Comparison of ENCODE assay signal across 33 cellular contexts in the genomic region with DNA sequence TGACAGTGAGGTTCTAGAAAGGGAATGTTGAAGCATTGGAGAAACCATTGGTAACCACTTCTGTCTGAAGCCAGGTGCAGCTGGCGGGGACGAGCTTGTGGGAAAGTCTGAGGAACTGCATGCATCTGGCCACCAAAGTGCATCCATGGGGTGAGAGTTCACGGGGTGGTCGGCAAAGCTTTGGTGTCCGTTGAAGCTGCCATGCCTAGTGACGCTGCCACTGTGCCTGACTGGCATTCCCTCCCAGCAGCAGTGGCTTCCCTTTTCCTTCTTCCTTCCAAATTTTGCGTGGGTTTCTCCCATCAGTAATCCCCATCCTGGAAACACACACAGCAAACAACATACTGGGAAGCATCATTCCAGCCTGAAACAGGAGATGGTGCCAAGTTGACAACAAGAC.
"Had no signal": no experiment of that assay in that cellular context is flagged by ENCODE, and none has a peak within 500 bp of the region (broad histone marks: within the 10 kb centered on the region; RNA-seq: fewer than 3 reads in every experiment).

No MANE protein-coding gene starts in this region.

- H3K4me3 Mint-ChIP-seq: activated B cell treated with CpG ODN at 0.5 μM for 24 hours; activated CD4-positive, alpha-beta memory T cell treated with anti-CD3 and anti-CD28 coated beads for 36 hours; activated CD4-positive, alpha-beta T cell treated with anti-CD3 and anti-CD28 coated beads, Interleukin-2, amount 10 ng/mL, durations not matched to agents 24 days and 14 days; activated CD8-positive, alpha-beta T cell treated with anti-CD3 and anti-CD28 coated beads for 36 hours; activated naive CD4-positive, alpha-beta T cell treated with anti-CD3 and anti-CD28 coated beads for 36 hours; activated naive CD8-positive, alpha-beta T cell treated with anti-CD3 and anti-CD28 coated beads for 36 hours; activated T-cell treated with anti-CD3 and anti-CD28 coated beads, Interleukin-2, amount 50 U/mL, for 4 hours; activated T-cell treated with anti-CD3 and anti-CD28 coated beads, Interleukin-2, amount 50 U/mL, for 72 hours; activated T-helper 1 cell treated with anti-CD3 and anti-CD28 coated beads, Interleukin-12 subunit alpha, Interleukin-12 subunit beta, Interleukin-2, Interleukin-4 antibody, amounts not matched to agents 30 ng/mL and 10 ng/mL and 1 ng/mL, durations not matched to agents 14 hours and 24 hours and 36 hours; activated T-helper 17 cell treated with anti-CD3 and anti-CD28 coated beads, Interleukin-2, amount 50 U/mL, for 72 hours; central memory CD8-positive, alpha-beta T cell; T-helper 1 cell treated with Interleukin-12 subunit alpha and Interleukin-12 subunit beta and Interleukin-4 antibody, amounts not matched to agents 30 μg/mL and 1 μg/mL, for 36 hours; T-helper 2 cell treated with Interferon-gamma antibody and Interleukin-4, amounts not matched to agents 5 μg/mL and 100 μg/mL, for 36 hours had no signal

- H3K36me3 Mint-ChIP-seq: activated CD4-positive, alpha-beta memory T cell treated with anti-CD3 and anti-CD28 coated beads for 36 hours; activated naive CD4-positive, alpha-beta T cell treated with anti-CD3 and anti-CD28 coated beads, Interleukin-2, amount 50 U/mL, for 72 hours; activated naive CD8-positive, alpha-beta T cell treated with anti-CD3 and anti-CD28 coated beads for 36 hours had no signal

- H3K27ac Mint-ChIP-seq: activated B cell treated with CpG ODN at 0.5 μM for 24 hours; activated CD4-positive, alpha-beta memory T cell treated with anti-CD3 and anti-CD28 coated beads for 36 hours; activated CD4-positive, alpha-beta T cell treated with anti-CD3 and anti-CD28 coated beads, Interleukin-2, amount 10 ng/mL, durations not matched to agents 24 days and 14 days; activated CD8-positive, alpha-beta T cell treated with anti-CD3 and anti-CD28 coated beads for 36 hours; activated naive CD4-positive, alpha-beta T cell treated with anti-CD3 and anti-CD28 coated beads for 36 hours; activated naive CD4-positive, alpha-beta T cell treated with anti-CD3 and anti-CD28 coated beads, Interleukin-2, amount 50 U/mL, for 72 hours; activated naive CD8-positive, alpha-beta T cell treated with anti-CD3 and anti-CD28 coated beads for 36 hours; activated T-cell treated with anti-CD3 and anti-CD28 coated beads, Interleukin-2, amount 50 U/mL, for 72 hours; activated T-helper 1 cell treated with anti-CD3 and anti-CD28 coated beads, Interleukin-12 subunit alpha, Interleukin-12 subunit beta, Interleukin-2, Interleukin-4 antibody, amounts not matched to agents 30 ng/mL and 10 ng/mL and 1 ng/mL, durations not matched to agents 14 hours and 24 hours and 36 hours; activated T-helper 17 cell treated with anti-CD3 and anti-CD28 coated beads, Interleukin-2, amount 50 U/mL, for 72 hours; T-helper 1 cell treated with Interleukin-12 subunit alpha and Interleukin-12 subunit beta and Interleukin-4 antibody, amounts not matched to agents 30 μg/mL and 1 μg/mL, for 36 hours; T-helper 2 cell treated with Interferon-gamma antibody and Interleukin-4, amounts not matched to agents 5 μg/mL and 100 μg/mL, for 36 hours had no signal

- H3K9me3 Mint-ChIP-seq: activated B cell treated with CpG ODN at 0.5 μM for 24 hours; activated CD4-positive, alpha-beta memory T cell treated with anti-CD3 and anti-CD28 coated beads for 36 hours; activated CD4-positive, alpha-beta T cell treated with anti-CD3 and anti-CD28 coated beads, Interleukin-2, amount 10 ng/mL, durations not matched to agents 24 days and 14 days; activated CD8-positive, alpha-beta T cell treated with anti-CD3 and anti-CD28 coated beads for 36 hours; activated naive CD4-positive, alpha-beta T cell treated with anti-CD3 and anti-CD28 coated beads for 36 hours; activated naive CD4-positive, alpha-beta T cell treated with anti-CD3 and anti-CD28 coated beads, Interleukin-2, amount 50 U/mL, for 72 hours; activated naive CD8-positive, alpha-beta T cell treated with anti-CD3 and anti-CD28 coated beads for 36 hours; activated T-cell treated with anti-CD3 and anti-CD28 coated beads, Interleukin-2, amount 50 U/mL, for 4 hours; activated T-cell treated with anti-CD3 and anti-CD28 coated beads, Interleukin-2, amount 50 U/mL, for 72 hours; activated T-helper 1 cell treated with anti-CD3 and anti-CD28 coated beads, Interleukin-12 subunit alpha, Interleukin-12 subunit beta, Interleukin-2, Interleukin-4 antibody, amounts not matched to agents 30 ng/mL and 10 ng/mL and 1 ng/mL, durations not matched to agents 14 hours and 24 hours and 36 hours; activated T-helper 17 cell treated with anti-CD3 and anti-CD28 coated beads, Interleukin-2, amount 50 U/mL, for 72 hours; central memory CD8-positive, alpha-beta T cell; T-helper 1 cell treated with Interleukin-12 subunit alpha and Interleukin-12 subunit beta and Interleukin-4 antibody, amounts not matched to agents 30 μg/mL and 1 μg/mL, for 36 hours; T-helper 2 cell treated with Interferon-gamma antibody and Interleukin-4, amounts not matched to agents 5 μg/mL and 100 μg/mL, for 36 hours had no signal

- H3K27me3 Mint-ChIP-seq: activated B cell treated with CpG ODN at 0.5 μM for 24 hours; activated CD4-positive, alpha-beta memory T cell treated with anti-CD3 and anti-CD28 coated beads for 36 hours; activated naive CD8-positive, alpha-beta T cell treated with anti-CD3 and anti-CD28 coated beads for 36 hours had no signal

- DNase-seq: activated B cell treated with CpG ODN at 0.5 μM for 24 hours; activated CD4-positive, alpha-beta memory T cell treated with anti-CD3 and anti-CD28 coated beads for 36 hours; activated CD4-positive, alpha-beta T cell treated with anti-CD3 and anti-CD28 coated beads for 4 hours; activated CD4-positive, alpha-beta T cell treated with anti-CD3 and anti-CD28 coated beads, Interleukin-2, amount 10 ng/mL, durations not matched to agents 24 days and 14 days; activated CD4-positive, alpha-beta T cell treated with anti-CD3 and anti-CD28 coated beads, Interleukin-2, amount 50 U/mL, for 1 hour; activated CD4-positive, alpha-beta T cell treated with anti-CD3 and anti-CD28 coated beads, Interleukin-2, amount 50 U/mL, for 4 hours; activated CD4-positive, CD25-positive, alpha-beta regulatory T cell treated with anti-CD3 and anti-CD28 coated beads, Interleukin-2, amount 50 U/mL, for 72 hours; activated CD8-positive, alpha-beta T cell treated with anti-CD3 and anti-CD28 coated beads for 36 hours; activated effector memory CD4-positive, alpha-beta T cell treated with anti-CD3 and anti-CD28 coated beads, Interleukin-2, amount 50 U/mL, for 16 hours; activated gamma-delta T cell treated with Interleukin-2 at 50 U/mL for 16 hours; activated naive CD4-positive, alpha-beta T cell; activated naive CD4-positive, alpha-beta T cell treated with anti-CD3 and anti-CD28 coated beads for 36 hours; activated naive CD4-positive, alpha-beta T cell treated with anti-CD3 and anti-CD28 coated beads, Interleukin-2, amount 50 U/mL, for 16 hours; activated naive CD8-positive, alpha-beta T cell treated with anti-CD3 and anti-CD28 coated beads for 36 hours; activated T-cell treated with anti-CD3 and anti-CD28 coated beads for 4 hours; activated T-cell treated with anti-CD3 and anti-CD28 coated beads, Interleukin-2, amount 50 U/mL, for 1 hour; activated T-cell treated with anti-CD3 and anti-CD28 coated beads, Interleukin-2, amount 50 U/mL, for 4 hours; activated T-cell treated with anti-CD3 and anti-CD28 coated beads, Interleukin-2, amount 50 U/mL, for 72 hours; adrenal gland; amniotic stem cell; aorta; body of pancreas; brain microvascular endothelial cell; SW 1271; T-helper 1 cell; T-helper 2 cell; T-helper 9 cell had no signal

- H3K4me1 Mint-ChIP-seq: activated B cell treated with CpG ODN at 0.5 μM for 24 hours; activated CD4-positive, alpha-beta T cell treated with anti-CD3 and anti-CD28 coated beads, Interleukin-2, amount 10 ng/mL, durations not matched to agents 24 days and 14 days; activated naive CD8-positive, alpha-beta T cell treated with anti-CD3 and anti-CD28 coated beads for 36 hours; activated T-helper 17 cell treated with anti-CD3 and anti-CD28 coated beads, Interleukin-2, amount 50 U/mL, for 72 hours; central memory CD8-positive, alpha-beta T cell had no signal
